ENCODE assay signal across 8 cellular contexts in genomic region chr1:153565529-153566374, GRCh38. TPM values are rescaled to one million over a fixed set of nuclear protein-coding genes. Genes with fewer than 3 reads are reported as not detected.
DNase-seq lines count a peak whose midpoint lies in the region; ATAC-seq and TF ChIP-seq lines count a peak whose summit lies in the region.

TSS of gene S100A2 (minus strand) at chr1:153565844. CDS start at chr1:153563877, 1,967 bp downstream.

- no peak within 1 kb of the TSS for H4K5ac ChIP-seq in H9 (ENCODE audit: insufficient read length, low read depth, low read length)

- H3K36me3 Mint-ChIP-seq in CD4-positive, alpha-beta T cell (ENCODE audit: low read depth): no peaks in the 10 kb centered on the region
- H3K36me3 Mint-ChIP-seq in H9 (ENCODE audit: insufficient read depth in 1 of 3, low read depth in 3 of 3): no peaks in the 10 kb centered on the region

- H3K79me1 ChIP-seq in H9 (ENCODE audit: insufficient read depth, low read depth, low read length, poor library complexity, severe bottlenecking): no peaks in the 10 kb centered on the region

- POLR2A ChIA-PET in CD4-positive, alpha-beta T cell (lab: Charles Lee): interaction anchor here (1.2 to 2.2 kb wide), 3 partner anchors 20 to 32 kb away, joined by 4 to 34 read pairs (median 14); partner anchors contain the start of genes S100A4, S100A5 and S100A6

- peak; percentile 32 for ATAC-seq in CD4-positive, alpha-beta T cell (ENCODE audit: poor library complexity)
- ATAC-seq in Right ventricle myocardium superior (ENCODE audit: poor library complexity) (peak; percentile 34), HG03378 (IDR thresholded peaks at IDR 0.05; ENCODE audit: unreplicated experiment) (no peak)

- H3K27ac ChIP-seq in CD4-positive, alpha-beta T cell (ENCODE audit: low read depth, low read length): peak within 1 kb of the TSS; percentile 35
- no peak within 1 kb of the TSS for H3K27ac ChIP-seq in H9 (ENCODE audit: insufficient read length, low read depth, low read length)

- CTCF ChIA-PET in CD4-positive, alpha-beta T cell (lab: Charles Lee): interaction anchor here (1.2 to 2.4 kb wide), 2 partner anchors 25 to 33 kb away, joined by 4 to 16 read pairs; partner anchors contain the start of gene S100A5

- no CpG with 5 or more reads among the region's 8 CpGs for WGBS in H9 (ENCODE audit: extremely low coverage, insufficient read length, low lambda C conversion rate)

- TF ChIP-seq CTCF in CD4-positive, alpha-beta T cell (IDR thresholded peaks at IDR 0.05): no peak
- TF ChIP-seq CTCF in H9 (conservative IDR thresholded peaks at IDR 0.05): no peak

- peaks cover 32% of the 10 kb centered on the region for H3K4me1 Mint-ChIP-seq in CD4-positive, alpha-beta T cell (ENCODE audit: low read depth)
- peaks cover 33 to 35% of the 10 kb centered on the region in 2 experiments for H3K4me1 Mint-ChIP-seq in H9

- no peaks in the 10 kb centered on the region for H3K79me2 ChIP-seq in H9 (ENCODE audit: insufficient read depth, low read length)

- no peak within 1 kb of the TSS for H3K4me2 ChIP-seq in H9 (ENCODE audit: insufficient read depth, insufficient read length, low read length)

- peak in 6 of 10 experiments; percentile 18 to 45 (median 28) for DNase-seq in CD4-positive, alpha-beta T cell
- DNase-seq in H9 (no peak), NOMO-1 treated with dmso at 0.1 percent for 144 hours (lab: John Stamatoyannopoulos, UW; ENCODE audit: unreplicated experiment) (peak; percentile 60), Right ventricle myocardium superior (no peak), pulmonary artery endothelial cell (ENCODE audit: low read depth, low spot score) (peak; percentile 53), iPS-NIHi7 (ENCODE audit: extremely low spot score) (no peak)
- peak; percentile 21 for DNase-seq in activated gamma-delta T cell treated with anti-CD3 and anti-CD28 coated beads, Interleukin-2, amount 50 U/mL, for 16 hours (ENCODE audit: low read depth)

- no peak within 1 kb of the TSS for H2AK5ac ChIP-seq in H9 (ENCODE audit: insufficient read length, low read length)

- H3K9me3 ChIP-seq in CD4-positive, alpha-beta T cell (ENCODE audit: control insufficient read depth, low read length): no peaks in the 10 kb centered on the region
- H3K9me3 ChIP-seq in H9 (ENCODE audit: control insufficient read depth, low read depth, low read length): no peaks in the 10 kb centered on the region

- no peak within 1 kb of the TSS for H2BK5ac ChIP-seq in H9 (ENCODE audit: insufficient read length, low read length)

- peaks cover 3% of the 10 kb centered on the region for H4K20me1 ChIP-seq in H9 (ENCODE audit: control insufficient read depth, insufficient read depth, insufficient read length)

- H2BK120ac ChIP-seq in H9 (ENCODE audit: low read depth, low read length, poor library complexity, severe bottlenecking): no peak within 1 kb of the TSS

- intact Hi-C loops in CD4-positive, alpha-beta T cell (cut with DNase I, micrococcal nuclease): loop anchor here in 1 of 2 experiments (1.0 to 2.0 kb wide), 2 partner anchors 19 to 32 kb away; no protein-coding TSS in a partner anchor
- intact Hi-C loops in Right ventricle myocardium superior (cut with DNase I): loop anchor here (2.0 kb wide), 1 partner anchor 57 kb away; no protein-coding TSS in a partner anchor

- no peaks in the 10 kb centered on the region for H3K23me2 ChIP-seq in H9 (ENCODE audit: insufficient read length, low read depth, low read length, poor library complexity, severe bottlenecking)

- H3K14ac ChIP-seq in H9 (ENCODE audit: insufficient read depth, low read length): peak within 1 kb of the TSS; percentile 85

- peak within 1 kb of the TSS; percentile 78 for H3K18ac ChIP-seq in H9 (ENCODE audit: insufficient read length, low read depth, low read length)

- no peak within 1 kb of the TSS for H3K9ac ChIP-seq in H9 (ENCODE audit: extremely low read depth, insufficient read length, low read length)

- no peak within 1 kb of the TSS for H4K91ac ChIP-seq in H9 (ENCODE audit: insufficient read length, low read depth, low read length)

- H2BK12ac ChIP-seq in H9 (ENCODE audit: insufficient read length, low read depth, low read length): peak within 1 kb of the TSS; percentile 46

- no peak within 1 kb of the TSS for H2AFZ ChIP-seq in H9 (ENCODE audit: low read length)

- peaks cover 7% of the 10 kb centered on the region; the same call in 1 of the 2 replicates for H3K4me1 ChIP-seq in H9 (ENCODE audit: insufficient read depth, low read length)

- no peaks in the 10 kb centered on the region for H3K27me3 Mint-ChIP-seq in CD4-positive, alpha-beta T cell
- H3K27me3 Mint-ChIP-seq in H9 (ENCODE audit: low read depth): peaks cover 10% of the 10 kb centered on the region

- no peak within 1 kb of the TSS for H2BK20ac ChIP-seq in H9 (ENCODE audit: low read depth, low read length, poor library complexity, severe bottlenecking)

- H3K4me3 Mint-ChIP-seq in CD4-positive, alpha-beta T cell: peak within 1 kb of the TSS; percentile 72
- H3K4me3 Mint-ChIP-seq in H9: peak within 1 kb of the TSS in 1 of 2 experiments; percentile 64; a peak in 2 of 5 replicates

- no peak within 1 kb of the TSS for H3K23ac ChIP-seq in H9 (ENCODE audit: insufficient read length, low read depth, low read length)

- no peak within 1 kb of the TSS for H3K56ac ChIP-seq in H9 (ENCODE audit: insufficient read length, low read depth, low read length)

- 0 out of 2 replicates have a peak within 1 kb of the TSS, but pooled peaks have one; percentile 77 for H2BK15ac ChIP-seq in H9 (ENCODE audit: low read depth, low read length)

- no peak within 1 kb of the TSS for H3K4ac ChIP-seq in H9 (ENCODE audit: low read depth, low read length)

- no peaks in the 10 kb centered on the region for H3K27me3 ChIP-seq in CD4-positive, alpha-beta T cell (ENCODE audit: control insufficient read depth, insufficient read depth, low read length)
- H3K27me3 ChIP-seq in H9 (ENCODE audit: insufficient read depth, low read length): no peaks in the 10 kb centered on the region

- H4K8ac ChIP-seq in H9 (replicated peaks; ENCODE audit: insufficient read length, low read depth, low read length): no peak within 1 kb of the TSS

- no peak within 1 kb of the TSS for H3T11ph ChIP-seq in H9 (ENCODE audit: low read length)

- H3K9me3 Mint-ChIP-seq in CD4-positive, alpha-beta T cell: no peaks in the 10 kb centered on the region
- no peaks in the 10 kb centered on the region for H3K9me3 Mint-ChIP-seq in H9

- H3K27ac Mint-ChIP-seq in CD4-positive, alpha-beta T cell: peak within 1 kb of the TSS; percentile 89
- peak within 1 kb of the TSS in 2 of 3 experiments; percentile 76 to 97; a peak in 4 of 7 replicates for H3K27ac Mint-ChIP-seq in H9

RNA-seq across cellular contexts. Expression of gene S100A2, which starts in this region (rescaled TPM):
- not detected for total RNA-seq in CD4-positive, alpha-beta T cell
- 0.57 and 0.92 TPM in 2 replicates for total RNA-seq in H9 (2021)
- total RNA-seq in Right ventricle myocardium superior: 2.3 TPM
- 1.6 and 2.2 TPM in 2 replicates for total RNA-seq in pulmonary artery endothelial cell

Comparison
In these comparisons a context has a peak if more than half of its experiments do, and no peak if none do; other contexts are left out.
1. Peak in DNase-seq, ATAC-seq and H3K27ac ChIP-seq in CD4-positive, alpha-beta T cell; RNA of the gene not detected or under 1 TPM.
2. DNase-seq: peak in NOMO-1 treated with dmso at 0.1 percent for 144 hours (single experiment), activated gamma-delta T cell treated with anti-CD3 and anti-CD28 coated beads, Interleukin-2, amount 50 U/mL, for 16 hours (single experiment) and pulmonary artery endothelial cell (single experiment); none in H9 (single experiment), Right ventricle myocardium superior (single experiment) and iPS-NIHi7 (single experiment).